Comparison of ENCODE assay signal across 8 cellular contexts in the genomic region with DNA sequence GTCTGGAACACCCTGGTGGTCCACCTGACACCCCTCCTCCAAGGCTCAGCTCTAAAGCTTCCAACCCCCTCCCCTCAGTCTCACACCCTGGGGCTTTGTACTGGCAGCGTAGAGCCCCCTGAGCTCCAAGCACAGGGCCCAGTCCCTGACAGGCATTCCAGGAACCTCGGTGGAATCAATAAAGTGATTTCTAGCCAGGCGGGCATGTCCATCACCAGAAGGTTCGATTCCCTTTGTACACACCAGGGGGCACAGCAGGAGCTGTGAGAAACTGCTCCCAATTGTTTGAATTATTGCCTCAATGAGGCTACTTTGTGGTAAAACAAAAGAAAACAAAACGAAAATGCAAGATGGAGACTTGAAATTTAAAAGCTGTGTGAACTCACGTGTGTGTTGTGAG. TPM values are rescaled to one million over a fixed set of nuclear protein-coding genes. Genes with fewer than 3 reads are reported as not detected.
A peak's percentile ranks its signal among the peaks of the same experiment; 100 is the strongest.
DNase-seq lines count a peak whose midpoint lies in the region; ATAC-seq and TF ChIP-seq lines count a peak whose summit lies in the region.

No MANE protein-coding gene starts in this region.

- intact Hi-C loops in IMR-90 (cut with micrococcal nuclease) (loop anchor here (1.0 kb wide), 1 partner anchor 114 kb away; no protein-coding TSS in a partner anchor), posterior vena cava (cut with DNase I) (loop anchor here in 1 of 2 donors (5.0 kb wide), 1 partner anchor 111 kb away; no protein-coding TSS in a partner anchor)

- peak overlapping the region; percentile 36 for H2AFZ ChIP-seq in IMR-90 (replicated peaks; ENCODE audit: low read length, poor library complexity)

- no peak overlapping the region for H3K27ac ChIP-seq in IMR-90 (ENCODE audit: insufficient read depth, low read length)

- H3K9me1 ChIP-seq in IMR-90 (ENCODE audit: insufficient read depth, low read length) = no peaks in the 10 kb centered on the region

- H3K56ac ChIP-seq in IMR-90 (ENCODE audit: extremely low read depth, insufficient read depth, low read length) = no peak overlapping the region

- H2AK5ac ChIP-seq in IMR-90 (ENCODE audit: low read depth, low read length) = no peak overlapping the region

- H3K4me1 ChIP-seq in IMR-90 (ENCODE audit: control insufficient read depth, insufficient read depth, low read length) = no peaks in the 10 kb centered on the region; the same call in 1 of the 2 replicates

- POLR2A ChIA-PET in IMR-90 (lab: Charles Lee; ENCODE audit: unreplicated experiment) = no interaction called here

- TF ChIP-seq CTCF in IMR-90 (conservative IDR thresholded peaks at IDR 0.05; ENCODE audit: low read depth, low read length) = peak; percentile 75
- TF ChIP-seq CTCF in epithelial cell of esophagus (IDR thresholded peaks at IDR 0.05; ENCODE audit: insufficient read depth, low read depth, low read length, missing control alignments) = peak; percentile 80

- H4K8ac ChIP-seq in IMR-90 (ENCODE audit: low read depth in 2 of 2, low read length in 2 of 2) = no peak overlapping the region

- no peak overlapping the region for H2BK15ac ChIP-seq in IMR-90 (ENCODE audit: low read depth, low read length)

- H2BK120ac ChIP-seq in IMR-90 (ENCODE audit: low read depth, low read length) = no peak overlapping the region

- no peaks in the 10 kb centered on the region for H3K79me1 ChIP-seq in IMR-90 (ENCODE audit: low read depth in 1 of 2, low read length in 2 of 2)

- H3K18ac ChIP-seq in IMR-90 (ENCODE audit: low read depth, low read length) = no peak overlapping the region

- no peak overlapping the region for H3K4ac ChIP-seq in IMR-90 (ENCODE audit: low read depth, low read length)

- TF ChIP-seq RAD21 in IMR-90 (IDR thresholded peaks at IDR 0.05; ENCODE audit: low read length) = peak; percentile 70

- H3K14ac ChIP-seq in IMR-90 (replicated peaks; ENCODE audit: low read depth, low read length) = no peak overlapping the region

- no peak overlapping the region for H4K5ac ChIP-seq in IMR-90 (ENCODE audit: low read depth, low read length)

- H3K23ac ChIP-seq in IMR-90 (ENCODE audit: low read depth, low read length) = no peak overlapping the region

- no TSS peak for BruUV-seq in IMR-90 (replicated peaks; lab: Mats Ljungman, UMichigan)

- peaks cover 19% of the 10 kb centered on the region for H3K27me3 ChIP-seq in IMR-90 (ENCODE audit: control insufficient read depth, insufficient read depth, low read length)

- no peak overlapping the region for H3K4me3 ChIP-seq in IMR-90 (ENCODE audit: insufficient read depth, low read depth, low read length)
- H3K4me3 ChIP-seq in epithelial cell of esophagus (ENCODE audit: low read length) = no peak overlapping the region

- DNase-seq in DMS153 treated with DMSO at 0.1 percent for 48 hours (lab: John Stamatoyannopoulos, UW; ENCODE audit: unreplicated experiment) = peak; percentile 15
- DNase-seq in IMR-90 = peak; percentile 58
- DNase-seq in activated CD4-positive, alpha-beta T cell treated with anti-CD3 and anti-CD28 coated beads, Interleukin-2, amount 50 U/mL, for 4 hours = peak; percentile 49 to 52
- peak; percentile 59 for DNase-seq in epithelial cell of esophagus (ENCODE audit: low read depth)
- peak; percentile 17 for DNase-seq in pulmonary artery endothelial cell (ENCODE audit: low read depth, low spot score)
- DNase-seq in posterior vena cava (ENCODE audit: low spot score) = no peak
- no peak for DNase-seq in G401 (ENCODE audit: low spot score)

- WGBS in IMR-90 (ENCODE audit: extremely low coverage in 2 of 2, insufficient read length in 1 of 2), 2 experiments = 80% methylated on average over 1 of the region's 6 CpGs; no CpG with 5 or more reads in 1 of the 2 experiments

- no peak overlapping the region for H2BK5ac ChIP-seq in IMR-90 (ENCODE audit: low read depth, low read length, poor library complexity, severe bottlenecking)

- CTCF ChIA-PET in IMR-90 (lab: Yijun Ruan, JAX) = interaction anchor here (0.7 to 1.4 kb wide), 9 partner anchors 10 to 110 kb away, joined by 3 to 6 read pairs (median 3); no protein-coding TSS in a partner anchor

- no peak overlapping the region for H3K9ac ChIP-seq in IMR-90 (ENCODE audit: low read depth, low read length)

- H3K36me3 ChIP-seq in IMR-90 (ENCODE audit: control insufficient read depth, insufficient read depth, low read length) = no peaks in the 10 kb centered on the region

- H4K91ac ChIP-seq in IMR-90 (ENCODE audit: insufficient read depth, low read depth, low read length) = no peak overlapping the region

- ATAC-seq in IMR-90 (ENCODE audit: low read depth) (peak; percentile 88), GM19397 (IDR thresholded peaks at IDR 0.05; ENCODE audit: unreplicated experiment) (no peak)

- no peak overlapping the region for H3K4me2 ChIP-seq in IMR-90 (ENCODE audit: low read depth, low read length)

- TF ChIP-seq POLR2A in IMR-90 (IDR thresholded peaks at IDR 0.05; ENCODE audit: low read depth, low read length) = no peak

- H2BK20ac ChIP-seq in IMR-90 (ENCODE audit: low read depth, low read length) = no peak overlapping the region

- dilution Hi-C loops in IMR-90 (cut with HindIII; ENCODE audit: low sequenced_read_pairs, unreplicated experiment) = no loop called here

- no peak overlapping the region for H2AK9ac ChIP-seq in IMR-90 (replicated peaks; ENCODE audit: low read depth, low read length, poor library complexity)

- H4K20me1 ChIP-seq in IMR-90 (ENCODE audit: insufficient read depth, low read length) = peaks cover 4% of the 10 kb centered on the region; the same call in 1 of the 2 replicates

- H3K9me3 ChIP-seq in IMR-90 (ENCODE audit: control insufficient read depth, insufficient read depth, low read length) = no peaks in the 10 kb centered on the region

- in situ Hi-C loops in IMR-90 (cut with MboI; ENCODE audit: low sequenced_read_pairs) (loop anchor here (5.0 kb wide), 1 partner anchor 116 kb away; no protein-coding TSS in a partner anchor), G401 (cut with HindIII; ENCODE audit: low sequenced_read_pairs) (no loop called here)

TF ChIP-seq in IMR-90, 13 proteins besides CTCF, POLR2A, EP300 and RAD21:
- TF ChIP-seq SMC3 (IDR thresholded peaks at IDR 0.05; ENCODE audit: low read depth, low read length) (peak; percentile 80), RCOR1 (IDR thresholded peaks at IDR 0.05; ENCODE audit: insufficient replicate concordance, low read length) (no peak)

RNA-seq across cellular contexts. Expression of a gene that starts 51.8 kb away (rescaled TPM):
- not detected in 2 replicates for total RNA-seq in IMR-90 (2012; rRNA removed)
- 0.01 TPM in 1 of 2 replicates, not detected in the other for polyA plus RNA-seq in IMR-90 (2012; rRNA removed)
- 0.02 TPM in 1 of 2 replicates, not detected in the other for polyA plus RNA-seq in IMR-90 (2012; cell fraction: cytosol; rRNA removed)
- 0.02 and 0.14 TPM in 2 replicates for polyA plus RNA-seq in IMR-90 (2012; cell fraction: nucleus; rRNA removed; ENCODE audit: low replicate concordance)
- 0.07 TPM in 1 of 2 replicates, not detected in the other for total RNA-seq in pulmonary artery endothelial cell
- total RNA-seq in posterior vena cava = under 1 TPM; 0.19 to 0.23 TPM
- 0.03 and 0.18 TPM in 2 replicates for total RNA-seq in G401 (2014; rRNA removed; shearing (Covaris generic))

Comparison
In these comparisons a context has a peak if more than half of its experiments do, and no peak if none do; other contexts are left out.
1. DNase-seq: peak in DMS153 treated with DMSO at 0.1 percent for 48 hours (single experiment), IMR-90 (single experiment), activated CD4-positive, alpha-beta T cell treated with anti-CD3 and anti-CD28 coated beads, Interleukin-2, amount 50 U/mL, for 4 hours (2 of 2), epithelial cell of esophagus (single experiment) and pulmonary artery endothelial cell (single experiment); none in posterior vena cava (single experiment) and G401 (single experiment).